Comparison of ENCODE assay signal across 9 cellular contexts in genomic region chr5:148970228-148970627, GRCh38.
A peak's percentile ranks its signal among the peaks of the same experiment; 100 is the strongest.
DNase-seq lines count a peak whose midpoint lies in the region; ATAC-seq and TF ChIP-seq lines count a peak whose summit lies in the region.
"Had no signal": no experiment of that assay in that cellular context is flagged by ENCODE, and none has a peak within 500 bp of the region (broad histone marks: within the 10 kb centered on the region; RNA-seq: fewer than 3 reads in every experiment).

No MANE protein-coding gene starts in this region.

- no peak for TF ChIP-seq POLR2A in prostate gland (IDR thresholded peaks at IDR 0.05)

- no peaks in the 10 kb centered on the region for H3K36me3 Mint-ChIP-seq in activated T-helper 1 cell treated with anti-CD3 and anti-CD28 coated beads, Interleukin-12 subunit alpha, Interleukin-12 subunit beta, Interleukin-2, Interleukin-4 antibody, amounts not matched to agents 30 ng/mL and 10 ng/mL and 1 ng/mL, durations not matched to agents 14 hours and 24 hours and 36 hours (ENCODE audit: low read depth)

- 18% methylated on average over 2 of the region's 2 CpGs for WGBS in prostate gland

- POLR2A ChIA-PET in PC-9 (lab: Charles Lee; ENCODE audit: unreplicated experiment): interaction anchor here (0.5 to 0.7 kb wide), 2 partner anchors 46 to 58 kb away, joined by 3 to 7 read pairs; no protein-coding TSS in a partner anchor

- H3K9me3 Mint-ChIP-seq in activated T-helper 1 cell treated with anti-CD3 and anti-CD28 coated beads, Interleukin-12 subunit alpha, Interleukin-12 subunit beta, Interleukin-2, Interleukin-4 antibody, amounts not matched to agents 30 ng/mL and 10 ng/mL and 1 ng/mL, durations not matched to agents 14 hours and 24 hours and 36 hours: no peaks in the 10 kb centered on the region
- H3K9me3 Mint-ChIP-seq: neural crest cell had no signal

- TF ChIP-seq CTCF in PC-9 (conservative IDR thresholded peaks at IDR 0.05) (no peak), prostate gland (IDR thresholded peaks at IDR 0.05) (no peak), GM10266 (IDR thresholded peaks at IDR 0.05; ENCODE audit: control insufficient read depth, insufficient read depth, low read depth, missing control alignments) (no peak)

- peak overlapping the region; percentile 2; the same call in 1 of the 2 replicates for H3K4me2 ChIP-seq in PC-9

- 0 out of 2 replicates have a peak overlapping the region, but pooled peaks have one; percentile 24 for H2AFZ ChIP-seq in PC-9

- H3K4me3 ChIP-seq in PC-9 (no peak overlapping the region), prostate gland (no peak overlapping the region)

- no peaks in the 10 kb centered on the region for H3K36me3 ChIP-seq in PC-9 (ENCODE audit: low read depth)
- no peaks in the 10 kb centered on the region for H3K36me3 ChIP-seq in prostate gland

- H3K4me1 ChIP-seq in PC-9 (replicated peaks; ENCODE audit: insufficient read depth) (peaks cover 63% of the 10 kb centered on the region), prostate gland (replicated peaks) (peaks cover 16% of the 10 kb centered on the region)

- H3K27me3 ChIP-seq in PC-9 (ENCODE audit: insufficient read depth, low read depth) (no peaks in the 10 kb centered on the region), prostate gland (replicated peaks; ENCODE audit: insufficient read depth) (no peaks in the 10 kb centered on the region)

- H4K20me1 ChIP-seq in PC-9 (ENCODE audit: insufficient read depth): no peaks in the 10 kb centered on the region

- H3K27ac Mint-ChIP-seq in activated T-helper 1 cell treated with anti-CD3 and anti-CD28 coated beads, Interleukin-12 subunit alpha, Interleukin-12 subunit beta, Interleukin-2, Interleukin-4 antibody, amounts not matched to agents 30 ng/mL and 10 ng/mL and 1 ng/mL, durations not matched to agents 14 hours and 24 hours and 36 hours: no peak overlapping the region

- no TSS peak for BruUV-seq in PC-9 (replicated peaks; lab: Mats Ljungman, UMichigan)

- no peaks in the 10 kb centered on the region for H3K4me1 Mint-ChIP-seq in activated T-helper 1 cell treated with anti-CD3 and anti-CD28 coated beads, Interleukin-12 subunit alpha, Interleukin-12 subunit beta, Interleukin-2, Interleukin-4 antibody, amounts not matched to agents 30 ng/mL and 10 ng/mL and 1 ng/mL, durations not matched to agents 14 hours and 24 hours and 36 hours (ENCODE audit: low read depth)
- H3K4me1 Mint-ChIP-seq: neural crest cell had no signal

- no peaks in the 10 kb centered on the region for H3K79me2 ChIP-seq in PC-9 (ENCODE audit: low read depth)

- H3K9me3 ChIP-seq in PC-9 (ENCODE audit: insufficient read depth, low read depth): no peaks in the 10 kb centered on the region
- H3K9me3 ChIP-seq in prostate gland: no peaks in the 10 kb centered on the region

- peaks cover 44% of the 10 kb centered on the region for H3F3A ChIP-seq in PC-9 (ENCODE audit: insufficient read depth, low read depth)

- CTCF ChIA-PET in PC-9 (lab: Charles Lee): interaction anchor here (1.1 kb wide), 1 partner anchor 239 kb away, joined by 3 read pairs; no protein-coding TSS in a partner anchor

- ATAC-seq in GM19324 (IDR thresholded peaks at IDR 0.05; ENCODE audit: low FRiP score, unreplicated experiment): no peak

- H3K9me2 ChIP-seq in PC-9 (ENCODE audit: insufficient read depth): no peaks in the 10 kb centered on the region

- no peak overlapping the region for H3K4me3 Mint-ChIP-seq in activated T-helper 1 cell treated with anti-CD3 and anti-CD28 coated beads, Interleukin-12 subunit alpha, Interleukin-12 subunit beta, Interleukin-2, Interleukin-4 antibody, amounts not matched to agents 30 ng/mL and 10 ng/mL and 1 ng/mL, durations not matched to agents 14 hours and 24 hours and 36 hours
- H3K4me3 Mint-ChIP-seq: neural crest cell had no signal

- peaks cover 9% of the 10 kb centered on the region for H3K27me3 Mint-ChIP-seq in activated T-helper 1 cell treated with anti-CD3 and anti-CD28 coated beads, Interleukin-12 subunit alpha, Interleukin-12 subunit beta, Interleukin-2, Interleukin-4 antibody, amounts not matched to agents 30 ng/mL and 10 ng/mL and 1 ng/mL, durations not matched to agents 14 hours and 24 hours and 36 hours (ENCODE audit: insufficient read depth)

- intact Hi-C loops in PC-9 (cut with micrococcal nuclease; ENCODE audit: unreplicated experiment) (no loop called here), prostate gland (cut with DNase I) (no loop called here)
- intact Hi-C loops in activated T-helper 1 cell treated with anti-CD3 and anti-CD28 coated beads, Interleukin-12 subunit alpha, Interleukin-12 subunit beta, Interleukin-2, Interleukin-4 antibody, amounts not matched to agents 30 ng/mL and 10 ng/mL and 1 ng/mL, durations not matched to agents 14 hours and 24 hours and 36 hours (cut with micrococcal nuclease): no loop called here

- H3K27ac ChIP-seq in PC-9 (peak overlapping the region; percentile 54), prostate gland (peak overlapping the region; percentile 65 to 72)

- peak; percentile 37 for DNase-seq in ELF-1 (ENCODE audit: low read depth, low spot score)
- DNase-seq in PC-9: peak in 1 of 2 experiments; percentile 32
- DNase-seq in fibroblast of peridontal ligament (ENCODE audit: extremely low read depth): peak; percentile 49
- peak; percentile 90 for DNase-seq in prostate gland (ENCODE audit: low spot score)
- DNase-seq in activated T-helper 1 cell treated with anti-CD3 and anti-CD28 coated beads, Interleukin-12 subunit alpha, Interleukin-12 subunit beta, Interleukin-2, Interleukin-4 antibody, amounts not matched to agents 30 ng/mL and 10 ng/mL and 1 ng/mL, durations not matched to agents 14 hours and 24 hours and 36 hours (ENCODE audit: low spot score): no peak
- no peak for DNase-seq in RPMI8226
- no peak for DNase-seq in GM10266 (ENCODE audit: extremely low spot score)

Comparison
In these comparisons a context has a peak if more than half of its experiments do, and no peak if none do; other contexts are left out.
1. DNase-seq: peak in ELF-1 (single experiment), fibroblast of peridontal ligament (single experiment) and prostate gland (single experiment); none in activated T-helper 1 cell treated with anti-CD3 and anti-CD28 coated beads, Interleukin-12 subunit alpha, Interleukin-12 subunit beta, Interleukin-2, Interleukin-4 antibody, amounts not matched to agents 30 ng/mL and 10 ng/mL and 1 ng/mL, durations not matched to agents 14 hours and 24 hours and 36 hours (single experiment), RPMI8226 (single experiment) and GM10266 (single experiment).